18 cellular contexts compared by ENCODE assay signal in genomic region chr15:43954181-43954621, GRCh38.
DNase-seq lines count a peak whose midpoint lies in the region; ATAC-seq, FAIRE-seq and TF ChIP-seq lines count a peak whose summit lies in the region.
"Had no signal": no experiment of that assay in that cellular context is flagged by ENCODE, and none has a peak within 500 bp of the region (broad histone marks: within the 10 kb centered on the region; RNA-seq: fewer than 3 reads in every experiment).

No MANE protein-coding gene starts in this region.

- H3K9me2 ChIP-seq in GM23248 (ENCODE audit: insufficient read depth): no peaks in the 10 kb centered on the region

- no peak for TF ChIP-seq POLR2A in testis (IDR thresholded peaks at IDR 0.05)

- dilution Hi-C loops in keratinocyte (cut with MboI; ENCODE audit: extremely low pct_ligation_motif_present, low sequenced_read_pairs): no loop called here

- H4K20me1 ChIP-seq in GM23248 (ENCODE audit: insufficient read depth) (no peaks in the 10 kb centered on the region), keratinocyte (ENCODE audit: control insufficient read depth, extremely low read depth, insufficient read depth, low read length) (no peaks in the 10 kb centered on the region)

- H3K9me1 ChIP-seq in keratinocyte (ENCODE audit: control insufficient read depth, extremely low read depth, insufficient read depth, low read length): no peaks in the 10 kb centered on the region

- peak; percentile 39 for FAIRE-seq in keratinocyte (lab: Jason Lieb, UNC)
- FAIRE-seq: G401.6 had no signal

- WGBS in GM23248 (ENCODE audit: low coverage in 1 of 2, low lambda C conversion rate in 2 of 2, missing lambda C conversion rate in 2 of 2), 2 experiments: 7 to 12% methylated on average over 4 of the region's 4 CpGs
- 71 to 100% methylated on average over 3 to 4 of the region's 4 CpGs for WGBS in testis, 2 donors

- peak; percentile 25 to 49 for ATAC-seq in activated CD4-positive, CD25-positive, alpha-beta regulatory T cell treated with anti-CD3 and anti-CD28 coated beads, Interleukin-2, amount 50 U/mL, for 24 hours
- no peak for ATAC-seq in GM21529 (IDR thresholded peaks at IDR 0.05; ENCODE audit: unreplicated experiment)
- ATAC-seq: left lobe of liver had no signal

- peaks cover 31% of the 10 kb centered on the region for H3F3A ChIP-seq in GM23248 (ENCODE audit: insufficient read depth)

- in situ Hi-C loops in GM23248 (cut with MboI): no loop called here

- TF ChIP-seq CTCF in keratinocyte (optimal IDR thresholded peaks at IDR 0.05 in 1 of 3, IDR thresholded peaks at IDR 0.05 in 1 of 3, conservative IDR thresholded peaks at IDR 0.05 in 1 of 3; ENCODE audit: extremely low read depth in 1 of 3, insufficient read depth in 2 of 3, low read length in 3 of 3) (no peak), testis (IDR thresholded peaks at IDR 0.05) (no peak)

- peaks cover 9% of the 10 kb centered on the region for H3K27me3 Mint-ChIP-seq in activated naive CD8-positive, alpha-beta T cell

- H3K9me3 ChIP-seq in GM23248 (ENCODE audit: low read depth) (no peaks in the 10 kb centered on the region), keratinocyte (ENCODE audit: control insufficient read depth, low read depth, low read length) (no peaks in the 10 kb centered on the region), testis (no peaks in the 10 kb centered on the region)
- H3K9me3 ChIP-seq: right atrium auricular region had no signal

- no peak overlapping the region for H3K4me3 Mint-ChIP-seq in activated naive CD8-positive, alpha-beta T cell
- H3K4me3 Mint-ChIP-seq: CD4-positive, alpha-beta memory T cell; nephron had no signal

- H3K9me3 Mint-ChIP-seq in activated naive CD8-positive, alpha-beta T cell (ENCODE audit: low read depth): no peaks in the 10 kb centered on the region
- H3K9me3 Mint-ChIP-seq: nephron had no signal

- no peaks in the 10 kb centered on the region for H3K36me3 ChIP-seq in GM23248 (ENCODE audit: low read depth)
- H3K36me3 ChIP-seq in keratinocyte (ENCODE audit: control insufficient read depth in 2 of 2, extremely low read depth in 1 of 2, insufficient read depth in 2 of 2, low read length in 2 of 2): no peaks in the 10 kb centered on the region
- no peaks in the 10 kb centered on the region for H3K36me3 ChIP-seq in testis (ENCODE audit: low read depth, missing control alignments)
- H3K36me3 ChIP-seq: right atrium auricular region had no signal

- no peak for DNase-seq in activated CD4-positive, CD25-positive, alpha-beta regulatory T cell treated with anti-CD3 and anti-CD28 coated beads, Interleukin-2, amount 50 U/mL, for 72 hours
- DNase-seq in GM23248 (peak; percentile 76), keratinocyte (ENCODE audit: low read depth, low spot score) (no peak), DMS 273 (lab: John Stamatoyannopoulos, UW; ENCODE audit: unreplicated experiment) (no peak), testis (no peak)
- DNase-seq: CD4-positive, alpha-beta memory T cell; hippocampal formation; MM.1S; NCI-H748 treated with DMSO at 0.1 percent for 48 hours had no signal

- peaks cover 6% of the 10 kb centered on the region for H3K4me1 Mint-ChIP-seq in activated naive CD8-positive, alpha-beta T cell (ENCODE audit: low read depth)

- H3K4me1 ChIP-seq in GM23248 (ENCODE audit: insufficient read depth) (peaks cover 26% of the 10 kb centered on the region), keratinocyte (ENCODE audit: control insufficient read depth, extremely low read depth, insufficient read depth, low read length) (peaks cover 6% of the 10 kb centered on the region), testis (no peaks in the 10 kb centered on the region)
- H3K4me1 ChIP-seq: right atrium auricular region had no signal

- H3K27ac Mint-ChIP-seq in activated naive CD8-positive, alpha-beta T cell: peak overlapping the region; percentile 66
- H3K27ac Mint-ChIP-seq: CD4-positive, alpha-beta memory T cell; nephron had no signal

- H3K27ac ChIP-seq in GM23248: peak overlapping the region; percentile 13; the same call in 1 of the 2 replicates
- no peak overlapping the region for H3K27ac ChIP-seq in keratinocyte (ENCODE audit: control insufficient read depth, insufficient read depth, low read length)
- no peak overlapping the region for H3K27ac ChIP-seq in testis
- H3K27ac ChIP-seq: epithelial cell of prostate, right atrium auricular region, RWPE1 had no signal

- H3K9ac ChIP-seq in GM23248 (no peak overlapping the region), keratinocyte (ENCODE audit: control insufficient read depth, extremely low read depth, insufficient read depth, low read length) (no peak overlapping the region)

- no peak overlapping the region for H2AFZ ChIP-seq in GM23248
- no peak overlapping the region for H2AFZ ChIP-seq in keratinocyte (ENCODE audit: control insufficient read depth, low read length)

- intact Hi-C loops in testis (cut with DNase I; ENCODE audit: low total_unique reads): no loop called here

- H3K27me3 ChIP-seq in GM23248 (replicated peaks; ENCODE audit: insufficient read depth) (no peaks in the 10 kb centered on the region), keratinocyte (ENCODE audit: control insufficient read depth, extremely low read depth, insufficient read depth, low read length) (no peaks in the 10 kb centered on the region), testis (no peaks in the 10 kb centered on the region)
- H3K27me3 ChIP-seq: right atrium auricular region had no signal

- no peak overlapping the region for H3K4me3 ChIP-seq in GM23248
- no peak overlapping the region for H3K4me3 ChIP-seq in keratinocyte (ENCODE audit: control insufficient read depth in 2 of 3, extremely low read depth in 1 of 3, insufficient read depth in 2 of 3, low read depth in 1 of 3, low read length in 3 of 3)
- H3K4me3 ChIP-seq in testis: no peak overlapping the region
- H3K4me3 ChIP-seq: right atrium auricular region had no signal

- H3K4me2 ChIP-seq in GM23248 (ENCODE audit: unreplicated experiment): peak overlapping the region; percentile 13
- H3K4me2 ChIP-seq in keratinocyte (ENCODE audit: control insufficient read depth, extremely low read depth, insufficient read depth, low read depth, low read length): no peak overlapping the region

- H3K79me2 ChIP-seq in GM23248 (ENCODE audit: insufficient read depth) (no peaks in the 10 kb centered on the region), keratinocyte (ENCODE audit: control insufficient read depth, insufficient read depth, low read length) (no peaks in the 10 kb centered on the region)

- peaks cover 2% of the 10 kb centered on the region for H3K36me3 Mint-ChIP-seq in activated naive CD8-positive, alpha-beta T cell
- H3K36me3 Mint-ChIP-seq: CD4-positive, alpha-beta memory T cell had no signal
